ENCODE assay signal across 13 cellular contexts in the genomic region with DNA sequence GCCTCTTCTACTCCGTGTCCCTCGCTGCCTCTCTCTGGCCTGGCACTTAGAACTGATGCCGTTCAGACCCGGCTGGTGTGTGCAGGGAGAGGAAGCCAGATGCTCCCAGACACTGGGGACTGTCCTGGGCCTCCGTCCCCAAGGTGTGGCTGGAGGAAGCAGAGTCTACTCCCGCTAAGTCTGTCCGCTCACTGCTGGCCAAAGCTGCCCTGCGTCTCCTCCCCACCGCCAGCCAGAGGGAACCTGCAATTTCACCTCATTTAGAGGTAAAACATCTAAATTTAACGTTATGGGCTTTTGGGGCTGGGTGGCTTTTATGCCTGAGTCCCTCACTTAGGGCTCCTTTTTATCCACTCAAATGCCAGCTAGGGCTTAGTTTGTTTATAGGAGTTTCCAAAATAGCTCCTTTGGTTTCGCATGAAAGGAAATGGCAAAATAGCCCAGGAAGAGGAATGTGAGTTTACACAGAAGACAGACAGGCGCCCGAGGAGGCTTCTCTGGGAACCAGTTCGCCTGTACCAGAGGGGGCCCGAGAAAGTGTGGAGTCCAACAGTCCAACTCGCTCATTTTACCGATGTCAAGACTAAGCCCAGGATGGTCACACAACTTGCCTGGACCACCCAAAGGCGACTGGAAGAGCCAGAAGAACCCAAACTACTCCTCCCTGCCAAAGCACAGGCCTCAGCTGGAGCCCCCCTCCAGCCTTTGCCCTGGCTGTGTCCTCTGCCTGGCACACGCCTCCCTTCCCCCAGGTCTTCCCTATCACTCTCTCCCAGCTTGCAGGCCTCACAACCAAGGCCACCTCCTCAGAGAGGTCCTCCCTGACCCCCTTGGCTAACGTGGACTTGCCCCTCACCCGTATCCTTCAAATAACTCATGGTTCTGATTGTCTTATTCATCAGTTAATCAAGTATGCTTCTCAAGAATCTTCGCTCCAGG. TPM values are rescaled to one million over a fixed set of nuclear protein-coding genes. Genes with fewer than 3 reads are reported as not detected.
A peak's percentile ranks its signal among the peaks of the same experiment; 100 is the strongest.
DNase-seq lines count a peak whose midpoint lies in the region; ATAC-seq and TF ChIP-seq lines count a peak whose summit lies in the region.
"Had no signal": no experiment of that assay in that cellular context is flagged by ENCODE, and none has a peak within 500 bp of the region (broad histone marks: within the 10 kb centered on the region; RNA-seq: fewer than 3 reads in every experiment).

No MANE protein-coding gene starts in this region.

- intact Hi-C loops in naive thymus-derived CD4-positive, alpha-beta T cell (cut with micrococcal nuclease): loop anchor here (1.0 to 2.0 kb wide), 2 partner anchors 450 to 451 kb away; no protein-coding TSS in a partner anchor

- peak overlapping the region; percentile 11 for H3K4me2 ChIP-seq in fibroblast of lung (ENCODE audit: extremely low read depth, insufficient read depth, low read length)
- H3K4me2 ChIP-seq in osteoblast (ENCODE audit: insufficient read depth, low read length): peak overlapping the region; percentile 29

- peak overlapping the region in 2 of 9 donors; percentile 14 to 43 for H3K27ac Mint-ChIP-seq in naive thymus-derived CD4-positive, alpha-beta T cell
- H3K27ac Mint-ChIP-seq: activated CD8-positive, alpha-beta T cell treated with anti-CD3 and anti-CD28 coated beads for 36 hours; CD4-positive, CD25-positive, alpha-beta regulatory T cell; stimulated activated effector memory CD8-positive, alpha-beta T cell treated with anti-CD3 and anti-CD28 coated beads, Interleukin-12 subunit alpha, Interleukin-12 subunit beta, amount 100 ng/mL, for 72 hours had no signal

- H3K27me3 ChIP-seq in BE2C: no peaks in the 10 kb centered on the region
- H3K27me3 ChIP-seq in fibroblast of lung (ENCODE audit: control insufficient read depth, insufficient read depth, low read length): no peaks in the 10 kb centered on the region
- peaks cover 13% of the 10 kb centered on the region for H3K27me3 ChIP-seq in osteoblast (ENCODE audit: insufficient read depth, low read length)
- H3K27me3 ChIP-seq in naive thymus-derived CD4-positive, alpha-beta T cell (ENCODE audit: control insufficient read depth in 2 of 2, insufficient read depth in 2 of 2, low read length in 2 of 2): no peaks in the 10 kb centered on the region

- CTCF ChIA-PET in naive thymus-derived CD4-positive, alpha-beta T cell (lab: Charles Lee): interaction anchor here (0.6 to 1.0 kb wide), 2 partner anchors 10 to 112 kb away, joined by 3 read pairs; no protein-coding TSS in a partner anchor

- TF ChIP-seq CTCF in BE2C (IDR thresholded peaks at IDR 0.05; ENCODE audit: low read depth, low read length) (no peak), fibroblast of lung (conservative IDR thresholded peaks at IDR 0.05 in 1 of 2, IDR thresholded peaks at IDR 0.05 in 1 of 2; ENCODE audit: low read depth in 1 of 2, low read length in 2 of 2) (no peak), osteoblast (IDR thresholded peaks at IDR 0.05; ENCODE audit: extremely low read depth, low read depth, low read length) (no peak)

- H2AFZ ChIP-seq in fibroblast of lung (ENCODE audit: low read length): peak overlapping the region; percentile 15
- H2AFZ ChIP-seq in osteoblast (ENCODE audit: low read length): peak overlapping the region; percentile 69

- no peaks in the 10 kb centered on the region for H3K36me3 Mint-ChIP-seq in naive thymus-derived CD4-positive, alpha-beta T cell
- H3K36me3 Mint-ChIP-seq: CD4-positive, CD25-positive, alpha-beta regulatory T cell; stimulated activated effector memory CD8-positive, alpha-beta T cell treated with anti-CD3 and anti-CD28 coated beads, Interleukin-12 subunit alpha, Interleukin-12 subunit beta, amount 100 ng/mL, for 72 hours had no signal

- H3K9ac ChIP-seq in fibroblast of lung (ENCODE audit: insufficient read depth, low read length): no peak overlapping the region

- H3K4me3 ChIP-seq in BE2C (ENCODE audit: low read depth, low read length): no peak overlapping the region
- H3K4me3 ChIP-seq in fibroblast of lung (replicated peaks in 1 of 4; ENCODE audit: control extremely low read depth in 1 of 4, insufficient read depth in 1 of 4, low read depth in 3 of 4, low read length in 4 of 4): no peak overlapping the region
- H3K4me3 ChIP-seq in osteoblast (ENCODE audit: insufficient read depth, low read length): no peak overlapping the region
- H3K4me3 ChIP-seq in naive thymus-derived CD4-positive, alpha-beta T cell (ENCODE audit: low read length): no peak overlapping the region

- H3K27ac ChIP-seq in fibroblast of lung (ENCODE audit: insufficient read depth, low read length) (peak overlapping the region; percentile 33), osteoblast (ENCODE audit: low read depth, low read length) (no peak overlapping the region)
- no peak overlapping the region for H3K27ac ChIP-seq in naive thymus-derived CD4-positive, alpha-beta T cell (ENCODE audit: low read depth, low read length)

- H4K20me1 ChIP-seq in fibroblast of lung (ENCODE audit: control insufficient read depth, extremely low read depth, insufficient read depth, low read length): no peaks in the 10 kb centered on the region
- H4K20me1 ChIP-seq in osteoblast (ENCODE audit: insufficient read depth, low read length): no peaks in the 10 kb centered on the region

- H3K4me3 Mint-ChIP-seq in naive thymus-derived CD4-positive, alpha-beta T cell: no peak overlapping the region
- H3K4me3 Mint-ChIP-seq: activated CD8-positive, alpha-beta T cell treated with anti-CD3 and anti-CD28 coated beads for 36 hours; CD4-positive, CD25-positive, alpha-beta regulatory T cell; stimulated activated effector memory CD8-positive, alpha-beta T cell treated with anti-CD3 and anti-CD28 coated beads, Interleukin-12 subunit alpha, Interleukin-12 subunit beta, amount 100 ng/mL, for 72 hours had no signal

- H3K79me2 ChIP-seq in fibroblast of lung (ENCODE audit: control insufficient read depth, insufficient read depth, low read length) (no peaks in the 10 kb centered on the region), osteoblast (ENCODE audit: insufficient read depth, low read length) (no peaks in the 10 kb centered on the region)

- peaks cover 0 to 9% (median 0%) of the 10 kb centered on the region in 5 donors for H3K27me3 Mint-ChIP-seq in naive thymus-derived CD4-positive, alpha-beta T cell
- H3K27me3 Mint-ChIP-seq: activated CD8-positive, alpha-beta T cell treated with anti-CD3 and anti-CD28 coated beads for 36 hours had no signal

- no peaks in the 10 kb centered on the region for H3K9me3 Mint-ChIP-seq in naive thymus-derived CD4-positive, alpha-beta T cell
- H3K9me3 Mint-ChIP-seq: activated CD8-positive, alpha-beta T cell treated with anti-CD3 and anti-CD28 coated beads for 36 hours; stimulated activated effector memory CD8-positive, alpha-beta T cell treated with anti-CD3 and anti-CD28 coated beads, Interleukin-12 subunit alpha, Interleukin-12 subunit beta, amount 100 ng/mL, for 72 hours had no signal

- no peaks in the 10 kb centered on the region for H3K36me3 ChIP-seq in BE2C
- H3K36me3 ChIP-seq in fibroblast of lung (ENCODE audit: control insufficient read depth, insufficient read depth, low read length): no peaks in the 10 kb centered on the region
- no peaks in the 10 kb centered on the region for H3K36me3 ChIP-seq in osteoblast (ENCODE audit: insufficient read depth, low read length)
- no peaks in the 10 kb centered on the region for H3K36me3 ChIP-seq in naive thymus-derived CD4-positive, alpha-beta T cell (ENCODE audit: control insufficient read depth in 2 of 3, insufficient read depth in 3 of 3, low read length in 3 of 3)

- DNase-seq in BE2C (peak; percentile 35), RPMI7951 (ENCODE audit: low read depth) (peak; percentile 74), fibroblast of lung (ENCODE audit: low read depth in 2 of 2) (peak in 1 of 2 donors; percentile 9), osteoblast (ENCODE audit: insufficient read length, low spot score, missing footprints) (peak; percentile 51), mucosa of gallbladder (ENCODE audit: low spot score) (no peak)
- no peak for DNase-seq in naive thymus-derived CD4-positive, alpha-beta T cell
- no peak for DNase-seq in activated CD8-positive, alpha-beta memory T cell treated with anti-CD3 and anti-CD28 coated beads for 24 hours
- DNase-seq: amniotic stem cell, midbrain had no signal

- no peak for ATAC-seq in naive thymus-derived CD4-positive, alpha-beta T cell
- no peak for ATAC-seq in GM21723 (IDR thresholded peaks at IDR 0.05; ENCODE audit: unreplicated experiment)

- H3K9me3 ChIP-seq in BE2C (no peaks in the 10 kb centered on the region), fibroblast of lung (ENCODE audit: control insufficient read depth, insufficient read depth, low read depth, low read length) (no peaks in the 10 kb centered on the region), osteoblast (ENCODE audit: low read depth, low read length) (no peaks in the 10 kb centered on the region)
- H3K9me3 ChIP-seq in naive thymus-derived CD4-positive, alpha-beta T cell (ENCODE audit: control insufficient read depth in 2 of 3, low read length in 3 of 3): no peaks in the 10 kb centered on the region

- POLR2A ChIA-PET in naive thymus-derived CD4-positive, alpha-beta T cell (lab: Charles Lee): no interaction called here

- peaks cover 11% of the 10 kb centered on the region for H3K4me1 ChIP-seq in BE2C
- peaks cover 14% of the 10 kb centered on the region for H3K4me1 ChIP-seq in fibroblast of lung (ENCODE audit: control insufficient read depth, extremely low read depth, insufficient read depth, low read length)
- H3K4me1 ChIP-seq in osteoblast (ENCODE audit: insufficient read depth, low read length): peaks cover 17% of the 10 kb centered on the region
- H3K4me1 ChIP-seq in naive thymus-derived CD4-positive, alpha-beta T cell (ENCODE audit: control insufficient read depth in 2 of 2, insufficient read depth in 2 of 2, low read length in 2 of 2): no peaks in the 10 kb centered on the region

- H3K4me1 Mint-ChIP-seq in naive thymus-derived CD4-positive, alpha-beta T cell: peaks cover 0 to 4% (median 0%) of the 10 kb centered on the region in 7 donors

RNA-seq across cellular contexts. Expression of a gene that starts 54.5 kb away (rescaled TPM):
- polyA plus RNA-seq in BE2C (2012; ENCODE audit: insufficient read depth, insufficient read length, low read depth): 1.7 TPM
- 10.0 and 10.8 TPM in 2 replicates for total RNA-seq in RPMI7951 (2014; rRNA removed; shearing (Covaris generic))
- 4.1 and 4.9 TPM in 2 replicates for total RNA-seq in fibroblast of lung
- 1.1 and 2.0 TPM in 2 replicates for polyA plus RNA-seq in fibroblast of lung
- 1.0 and 1.7 TPM in 2 replicates for polyA plus RNA-seq in fibroblast of lung (2012)
- 1.3 and 3.6 TPM in 2 replicates for polyA minus RNA-seq in fibroblast of lung (ENCODE audit: low replicate concordance)
- total RNA-seq in osteoblast: 1.1 and 2.4 TPM in 2 replicates
- 6.4 TPM for total RNA-seq in mucosa of gallbladder
- total RNA-seq in naive thymus-derived CD4-positive, alpha-beta T cell: under 1 TPM in 2 of 5 experiments, not detected in 3; 0.27 to 0.32 TPM
- 1 to 10 TPM; 1.3 to 1.7 TPM for polyA plus RNA-seq in naive thymus-derived CD4-positive, alpha-beta T cell
- total RNA-seq: activated CD8-positive, alpha-beta T cell treated with anti-CD3 and anti-CD28 coated beads for 36 hours had no signal

Comparison
In these comparisons a context has a peak if more than half of its experiments do, and no peak if none do; other contexts are left out.
1. DNase-seq: peak in BE2C (single experiment), RPMI7951 (single experiment) and osteoblast (single experiment); none in mucosa of gallbladder (single experiment), naive thymus-derived CD4-positive, alpha-beta T cell (0 of 9) and activated CD8-positive, alpha-beta memory T cell treated with anti-CD3 and anti-CD28 coated beads for 24 hours (single experiment).